Comparison of ENCODE assay signal across 10 cellular contexts in the genomic region with DNA sequence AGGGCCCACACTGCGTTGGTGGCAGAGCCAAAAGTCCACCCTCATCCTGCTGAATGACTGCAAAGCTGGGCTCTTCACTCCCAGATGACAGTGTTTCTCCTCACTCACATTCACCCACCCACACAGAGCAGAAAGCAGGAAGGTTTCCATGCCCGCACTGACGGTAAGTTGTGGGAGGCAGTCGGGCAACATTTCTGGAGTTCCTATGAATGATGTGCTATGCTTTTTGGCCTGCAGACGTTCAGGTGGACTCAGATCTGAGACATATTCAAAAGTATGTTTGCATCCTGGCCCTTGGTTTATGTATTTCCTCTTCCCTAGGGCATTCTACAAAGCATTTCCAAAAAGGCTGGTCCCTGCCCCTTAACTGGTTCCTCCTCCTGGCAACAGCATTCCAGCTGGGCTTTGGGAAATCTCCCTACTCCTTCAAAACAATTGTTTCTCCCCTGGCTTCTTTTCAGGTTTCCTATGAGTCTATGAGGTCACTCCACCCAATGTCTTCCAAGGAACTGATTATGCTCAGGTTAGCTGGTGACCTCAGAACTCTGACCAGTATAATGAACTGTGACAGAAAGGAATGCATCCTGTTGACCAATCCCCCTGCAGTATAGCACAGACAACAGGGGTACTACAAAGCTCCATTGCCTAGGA. TPM values are rescaled to one million over a fixed set of nuclear protein-coding genes. Genes with fewer than 3 reads are reported as not detected.
A peak's percentile ranks its signal among the peaks of the same experiment; 100 is the strongest.
DNase-seq lines count a peak whose midpoint lies in the region; ATAC-seq, FAIRE-seq and TF ChIP-seq lines count a peak whose summit lies in the region.
"Had no signal": no experiment of that assay in that cellular context is flagged by ENCODE, and none has a peak within 500 bp of the region (broad histone marks: within the 10 kb centered on the region; RNA-seq: fewer than 3 reads in every experiment).

No MANE protein-coding gene starts in this region.

- peak overlapping the region; percentile 76 for H3K27ac ChIP-seq in smooth muscle cell (ENCODE audit: low read depth)

- no TSS peak for BruUV-seq in MCF 10A (replicated peaks; lab: Mats Ljungman, UMichigan)

- H3K27me3 Mint-ChIP-seq in MCF 10A (ENCODE audit: insufficient read depth, unreplicated experiment), result no peaks in the 10 kb centered on the region
- no peaks in the 10 kb centered on the region for H3K27me3 Mint-ChIP-seq in activated T-cell treated with anti-CD3 and anti-CD28 coated beads, Interleukin-2, amount 50 U/mL, for 4 hours (ENCODE audit: low read depth)
- H3K27me3 Mint-ChIP-seq in activated CD8-positive, alpha-beta T cell treated with anti-CD3 and anti-CD28 coated beads for 36 hours, result no peaks in the 10 kb centered on the region

- H3F3A ChIP-seq in smooth muscle cell (ENCODE audit: low read depth), result peaks cover 7% of the 10 kb centered on the region

- peak overlapping the region; percentile 55 for H3K4me2 ChIP-seq in smooth muscle cell

- H3K79me2 ChIP-seq in smooth muscle cell (ENCODE audit: low read depth), result peaks cover 63% of the 10 kb centered on the region

- WGBS in smooth muscle cell (ENCODE audit: low lambda C conversion rate), result 15% methylated on average over 5 of the region's 5 CpGs

- intact Hi-C loops in MCF 10A (cut with micrococcal nuclease), result no loop called here
- intact Hi-C loops in activated CD8-positive, alpha-beta T cell treated with anti-CD3 and anti-CD28 coated beads for 36 hours (cut with micrococcal nuclease), result no loop called here

- no peak overlapping the region for H3K4me3 Mint-ChIP-seq in MCF 10A (ENCODE audit: unreplicated experiment)
- H3K4me3 Mint-ChIP-seq in activated T-cell treated with anti-CD3 and anti-CD28 coated beads, Interleukin-2, amount 50 U/mL, for 4 hours, result no peak overlapping the region
- no peak overlapping the region for H3K4me3 Mint-ChIP-seq in activated CD8-positive, alpha-beta T cell treated with anti-CD3 and anti-CD28 coated beads for 36 hours

- DNase-seq in GM19239 (ENCODE audit: insufficient read length, low spot score) (no peak), MCF 10A (ENCODE audit: unreplicated experiment) (peak; percentile 66), kidney tubule cell (ENCODE audit: low spot score) (peak; percentile 82), smooth muscle cell (lab: John Stamatoyannopoulos, UW; ENCODE audit: unreplicated experiment) (no peak), NAMALWA (ENCODE audit: low spot score) (no peak)
- DNase-seq in activated T-cell treated with anti-CD3 and anti-CD28 coated beads, Interleukin-2, amount 50 U/mL, for 4 hours, result no peak
- DNase-seq in activated CD8-positive, alpha-beta T cell treated with anti-CD3 and anti-CD28 coated beads for 36 hours, result no peak
- DNase-seq: MV-4-11, SHP77 treated with DMSO at 0.1 percent for 48 hours had no signal

- no peaks in the 10 kb centered on the region for H3K9me3 Mint-ChIP-seq in MCF 10A (ENCODE audit: unreplicated experiment)
- no peaks in the 10 kb centered on the region for H3K9me3 Mint-ChIP-seq in activated T-cell treated with anti-CD3 and anti-CD28 coated beads, Interleukin-2, amount 50 U/mL, for 4 hours
- H3K9me3 Mint-ChIP-seq in activated CD8-positive, alpha-beta T cell treated with anti-CD3 and anti-CD28 coated beads for 36 hours, result no peaks in the 10 kb centered on the region

- POLR2A ChIA-PET in MCF 10A (lab: Yijun Ruan, JAX), result interaction anchor here (1.0 to 1.8 kb wide), 5 partner anchors 11 to 59 kb away, joined by 3 to 5 read pairs (median 4); a partner anchor contains a TSS
- POLR2A ChIA-PET in activated CD8-positive, alpha-beta T cell treated with anti-CD3 and anti-CD28 coated beads for 36 hours (lab: Charles Lee), result no interaction called here

- no peaks in the 10 kb centered on the region for H3K36me3 Mint-ChIP-seq in MCF 10A (ENCODE audit: insufficient read depth, unreplicated experiment)
- H3K36me3 Mint-ChIP-seq in activated T-cell treated with anti-CD3 and anti-CD28 coated beads, Interleukin-2, amount 50 U/mL, for 4 hours (ENCODE audit: insufficient read depth), result no peaks in the 10 kb centered on the region
- H3K36me3 Mint-ChIP-seq in activated CD8-positive, alpha-beta T cell treated with anti-CD3 and anti-CD28 coated beads for 36 hours (ENCODE audit: low read depth), result no peaks in the 10 kb centered on the region

- no peak for ATAC-seq in GM21576 (IDR thresholded peaks at IDR 0.05; ENCODE audit: unreplicated experiment)
- ATAC-seq in activated T-cell treated with anti-CD3 and anti-CD28 coated beads, Interleukin-2, amount 50 U/mL, for 4 hours, result no peak
- ATAC-seq in activated CD8-positive, alpha-beta T cell treated with anti-CD3 and anti-CD28 coated beads for 36 hours, result no peak

- H3K4me1 Mint-ChIP-seq in MCF 10A (ENCODE audit: insufficient read depth, unreplicated experiment), result peaks cover 27% of the 10 kb centered on the region
- peaks cover 24% of the 10 kb centered on the region for H3K4me1 Mint-ChIP-seq in activated T-cell treated with anti-CD3 and anti-CD28 coated beads, Interleukin-2, amount 50 U/mL, for 4 hours (ENCODE audit: low read depth)
- H3K4me1 Mint-ChIP-seq in activated CD8-positive, alpha-beta T cell treated with anti-CD3 and anti-CD28 coated beads for 36 hours (ENCODE audit: low read depth), result peaks cover 28% of the 10 kb centered on the region

- CTCF ChIA-PET in MCF 10A (lab: Yijun Ruan, JAX), result interaction anchor here (0.6 to 1.0 kb wide), 4 partner anchors 10 to 151 kb away, joined by 3 to 5 read pairs (median 3); no protein-coding TSS in a partner anchor
- CTCF ChIA-PET in activated CD8-positive, alpha-beta T cell treated with anti-CD3 and anti-CD28 coated beads for 36 hours (lab: Charles Lee), result interaction anchor here (0.9 kb wide), 1 partner anchor 13 kb away, joined by 3 read pairs; no protein-coding TSS in a partner anchor

- peak; percentile 53 for FAIRE-seq in GM19239 (lab: Jason Lieb, UNC)

- H3K4me3 ChIP-seq in smooth muscle cell, result no peak overlapping the region

- H3K36me3 ChIP-seq in smooth muscle cell (ENCODE audit: low read depth), result no peaks in the 10 kb centered on the region

- no peak for TF ChIP-seq CTCF in MCF 10A (IDR thresholded peaks at IDR 0.05; ENCODE audit: unreplicated experiment)
- no peak for TF ChIP-seq CTCF in smooth muscle cell (IDR thresholded peaks at IDR 0.05; ENCODE audit: borderline replicate concordance, insufficient read depth, poor library complexity, severe bottlenecking)
- TF ChIP-seq CTCF in activated CD8-positive, alpha-beta T cell treated with anti-CD3 and anti-CD28 coated beads for 36 hours (IDR thresholded peaks at IDR 0.05), result no peak

- peaks cover 69% of the 10 kb centered on the region for H4K20me1 ChIP-seq in smooth muscle cell (ENCODE audit: low read depth)

- H3K27ac Mint-ChIP-seq in MCF 10A (ENCODE audit: low read depth, unreplicated experiment), result peak overlapping the region; percentile 25
- no peak overlapping the region for H3K27ac Mint-ChIP-seq in activated CD8-positive, alpha-beta T cell treated with anti-CD3 and anti-CD28 coated beads for 36 hours

- H3K27me3 ChIP-seq in smooth muscle cell (ENCODE audit: low read depth), result no peaks in the 10 kb centered on the region

- no peak overlapping the region for H2AFZ ChIP-seq in smooth muscle cell (ENCODE audit: low read depth)

- H3K9me3 ChIP-seq in smooth muscle cell (replicated peaks; ENCODE audit: low read depth), result no peaks in the 10 kb centered on the region

- peak overlapping the region; percentile 15 for H3K9ac ChIP-seq in smooth muscle cell (ENCODE audit: low read depth)

- peaks cover 13% of the 10 kb centered on the region for H3K4me1 ChIP-seq in smooth muscle cell (ENCODE audit: low read depth)

RNA-seq across cellular contexts. Expression of a gene that starts 36.4 kb away (rescaled TPM):
- 66.5 and 67.3 TPM in 2 replicates for total RNA-seq in MCF 10A (2022)
- 26.3 and 34.7 TPM in 2 replicates for total RNA-seq in smooth muscle cell
- 41.1 and 53.9 TPM in 2 replicates for polyA plus RNA-seq in smooth muscle cell
- total RNA-seq in activated T-cell treated with anti-CD3 and anti-CD28 coated beads, Interleukin-2, amount 50 U/mL, for 4 hours, result 10 to 100 TPM; 24.5 to 30.2 (median 28.1) TPM
- total RNA-seq in activated CD8-positive, alpha-beta T cell treated with anti-CD3 and anti-CD28 coated beads for 36 hours, result 10 to 100 TPM; 33.5 to 35.7 TPM

Comparison
In these comparisons a context has a peak if more than half of its experiments do, and no peak if none do; other contexts are left out.
1. DNase-seq: peak in MCF 10A (single experiment) and kidney tubule cell (single experiment); none in GM19239 (single experiment), smooth muscle cell (single experiment), NAMALWA (single experiment), activated T-cell treated with anti-CD3 and anti-CD28 coated beads, Interleukin-2, amount 50 U/mL, for 4 hours (single experiment) and activated CD8-positive, alpha-beta T cell treated with anti-CD3 and anti-CD28 coated beads for 36 hours (single experiment).